ENCODE assay signal across 1 cellular context in the genomic region with DNA sequence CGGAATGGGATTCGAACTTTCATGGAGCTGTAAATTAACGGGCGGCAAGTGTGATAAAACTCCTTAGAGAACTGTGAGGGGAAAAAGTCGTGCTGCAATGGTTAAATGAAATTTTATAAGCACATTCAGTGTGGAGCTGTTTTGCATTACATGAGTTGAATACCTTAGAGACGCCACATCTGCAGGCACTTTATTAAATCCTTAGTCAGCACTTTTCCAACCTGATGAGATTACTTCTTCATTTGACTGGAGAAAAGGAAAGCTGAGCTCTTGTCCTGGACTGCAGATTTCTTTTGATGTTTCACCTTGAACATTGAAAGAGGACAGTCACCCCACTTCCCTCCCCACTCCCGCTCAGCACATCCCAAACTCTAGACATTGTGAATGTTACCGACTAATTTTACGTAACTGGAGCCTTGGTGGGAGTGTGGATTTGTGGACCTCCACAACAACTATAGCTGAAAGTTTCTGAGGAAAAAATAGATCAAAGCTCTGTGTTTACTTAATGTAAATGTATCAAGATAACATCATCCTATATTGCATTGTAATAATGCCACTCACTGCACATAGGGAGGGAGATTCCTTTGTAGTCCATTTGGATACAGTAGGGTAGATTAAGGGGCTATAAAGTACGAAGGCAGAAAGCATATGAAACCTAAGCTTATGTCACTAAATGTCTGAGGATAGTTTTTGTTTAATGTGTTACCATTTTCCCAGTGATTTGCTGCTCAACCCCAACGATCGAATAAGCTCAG.
TF ChIP-seq lines count a peak whose summit lies in the region.

No MANE protein-coding gene starts in this region.

TF ChIP-seq in endothelial cell of umbilical vein, 7 proteins besides CTCF, POLR2A, EP300 and RAD21:
- no peak for TF ChIP-seq MYC (IDR thresholded peaks at IDR 0.05; ENCODE audit: low read depth, low read length)
- no peak for TF ChIP-seq MAX (IDR thresholded peaks at IDR 0.05; ENCODE audit: insufficient read depth, insufficient read length)
- TF ChIP-seq GATA2 (IDR thresholded peaks at IDR 0.05; ENCODE audit: insufficient read depth, insufficient read length, low read depth, low read length), result no peak
- TF ChIP-seq EZH2 (IDR thresholded peaks at IDR 0.05; ENCODE audit: borderline replicate concordance, low read depth, low read length, severe bottlenecking), result no peak
- TF ChIP-seq FOS (IDR thresholded peaks at IDR 0.05; ENCODE audit: borderline replicate concordance, insufficient read depth, low read length), result no peak
- no peak for TF ChIP-seq POLR2AphosphoS5 (IDR thresholded peaks at IDR 0.05; ENCODE audit: insufficient read depth, low read depth, low read length)
- TF ChIP-seq JUN (IDR thresholded peaks at IDR 0.05; ENCODE audit: borderline replicate concordance, insufficient read depth, insufficient read length, low read depth), result no peak
